Comparison of ENCODE assay signal across 10 cellular contexts in genomic region chr3:4711680-4711992, GRCh38.
A peak's percentile ranks its signal among the peaks of the same experiment; 100 is the strongest.
DNase-seq lines count a peak whose midpoint lies in the region; ATAC-seq and TF ChIP-seq lines count a peak whose summit lies in the region.
"Had no signal": no experiment of that assay in that cellular context is flagged by ENCODE, and none has a peak within 500 bp of the region (broad histone marks: within the 10 kb centered on the region; RNA-seq: fewer than 3 reads in every experiment).

No MANE protein-coding gene starts in this region.

- H3K9me3 Mint-ChIP-seq in activated naive CD8-positive, alpha-beta T cell treated with anti-CD3 and anti-CD28 coated beads, Interleukin-2, amount 50 U/mL, for 24 hours = no peaks in the 10 kb centered on the region
- H3K9me3 Mint-ChIP-seq in activated naive CD8-positive, alpha-beta T cell treated with anti-CD3 and anti-CD28 coated beads for 36 hours = no peaks in the 10 kb centered on the region
- H3K9me3 Mint-ChIP-seq in endodermal cell = no peaks in the 10 kb centered on the region

- ATAC-seq in activated naive CD8-positive, alpha-beta T cell treated with anti-CD3 and anti-CD28 coated beads, Interleukin-2, amount 50 U/mL, for 24 hours = no peak
- ATAC-seq in HG03354 (IDR thresholded peaks at IDR 0.05; ENCODE audit: poor library complexity, severe bottlenecking, unreplicated experiment) (peak; percentile 29), HG03135 (IDR thresholded peaks at IDR 0.05; ENCODE audit: unreplicated experiment) (no peak)

- no peak overlapping the region for H3K9ac ChIP-seq in endodermal cell (ENCODE audit: extremely low read depth, low read length, poor library complexity, severe bottlenecking)

- TF ChIP-seq POLR2A in esophagus squamous epithelium (IDR thresholded peaks at IDR 0.05) (no peak), vagina (IDR thresholded peaks at IDR 0.05) (no peak), erythroblast (IDR thresholded peaks at IDR 0.05; ENCODE audit: low read length) (no peak)

- TF ChIP-seq CTCF in esophagus squamous epithelium (IDR thresholded peaks at IDR 0.05) = no peak
- peak in 1 of 3 experiments; percentile 19 for TF ChIP-seq CTCF in vagina (IDR thresholded peaks at IDR 0.05)
- no peak for TF ChIP-seq CTCF in endodermal cell (conservative IDR thresholded peaks at IDR 0.05)

- H3K4me3 Mint-ChIP-seq in activated naive CD8-positive, alpha-beta T cell treated with anti-CD3 and anti-CD28 coated beads, Interleukin-2, amount 50 U/mL, for 24 hours = no peak overlapping the region
- H3K4me3 Mint-ChIP-seq in activated naive CD8-positive, alpha-beta T cell treated with anti-CD3 and anti-CD28 coated beads for 36 hours = no peak overlapping the region
- no peak overlapping the region for H3K4me3 Mint-ChIP-seq in endodermal cell
- H3K4me3 Mint-ChIP-seq: activated CD4-positive, alpha-beta T cell treated with anti-CD3 and anti-CD28 coated beads, Interleukin-2, amount 10 ng/mL, durations not matched to agents 7 days and 5 days had no signal

- peaks cover 46% of the 10 kb centered on the region for H3K36me3 Mint-ChIP-seq in activated naive CD8-positive, alpha-beta T cell treated with anti-CD3 and anti-CD28 coated beads, Interleukin-2, amount 50 U/mL, for 24 hours (ENCODE audit: low read depth)
- peaks cover 19% of the 10 kb centered on the region for H3K36me3 Mint-ChIP-seq in activated naive CD8-positive, alpha-beta T cell treated with anti-CD3 and anti-CD28 coated beads for 36 hours
- H3K36me3 Mint-ChIP-seq in endodermal cell (ENCODE audit: low read depth) = no peaks in the 10 kb centered on the region

- H3K36me3 ChIP-seq in esophagus squamous epithelium (peaks cover 0 to 24% (median 0%) of the 10 kb centered on the region in 3 donors), vagina (no peaks in the 10 kb centered on the region), endodermal cell (ENCODE audit: control insufficient read depth, insufficient read depth, low read length) (no peaks in the 10 kb centered on the region)

- peaks cover 4% of the 10 kb centered on the region for H3K4me1 Mint-ChIP-seq in activated naive CD8-positive, alpha-beta T cell treated with anti-CD3 and anti-CD28 coated beads, Interleukin-2, amount 50 U/mL, for 24 hours
- H3K4me1 Mint-ChIP-seq in activated naive CD8-positive, alpha-beta T cell treated with anti-CD3 and anti-CD28 coated beads for 36 hours = peaks cover 8% of the 10 kb centered on the region
- peaks cover 8% of the 10 kb centered on the region for H3K4me1 Mint-ChIP-seq in endodermal cell

- no peaks in the 10 kb centered on the region for H3K9me3 ChIP-seq in esophagus squamous epithelium
- H3K9me3 ChIP-seq in vagina = no peaks in the 10 kb centered on the region
- H3K9me3 ChIP-seq in endodermal cell (ENCODE audit: control insufficient read depth, low read length) = no peaks in the 10 kb centered on the region
- H3K9me3 ChIP-seq: sigmoid colon had no signal

- 0 to 25% methylated on average over 1 of the region's 1 CpG for WGBS in esophagus squamous epithelium, 2 donors
- 0% methylated on average over 1 of the region's 1 CpG for WGBS in endodermal cell (ENCODE audit: insufficient coverage in 1 of 2, insufficient read length in 1 of 2), 2 experiments

- peak overlapping the region; percentile 6 for H3K27ac Mint-ChIP-seq in activated naive CD8-positive, alpha-beta T cell treated with anti-CD3 and anti-CD28 coated beads, Interleukin-2, amount 50 U/mL, for 24 hours
- no peak overlapping the region for H3K27ac Mint-ChIP-seq in activated naive CD8-positive, alpha-beta T cell treated with anti-CD3 and anti-CD28 coated beads for 36 hours
- H3K27ac Mint-ChIP-seq in endodermal cell = no peak overlapping the region
- H3K27ac Mint-ChIP-seq: activated CD4-positive, alpha-beta T cell treated with anti-CD3 and anti-CD28 coated beads, Interleukin-2, amount 10 ng/mL, durations not matched to agents 7 days and 5 days had no signal

- H3K4me1 ChIP-seq in esophagus squamous epithelium = peaks cover 0 to 17% (median 3%) of the 10 kb centered on the region in 3 donors
- peaks cover 9% of the 10 kb centered on the region for H3K4me1 ChIP-seq in vagina
- no peaks in the 10 kb centered on the region for H3K4me1 ChIP-seq in endodermal cell (ENCODE audit: control insufficient read depth, insufficient read depth, low read length)
- H3K4me1 ChIP-seq: sigmoid colon had no signal

- H3K27me3 Mint-ChIP-seq in activated naive CD8-positive, alpha-beta T cell treated with anti-CD3 and anti-CD28 coated beads, Interleukin-2, amount 50 U/mL, for 24 hours = no peaks in the 10 kb centered on the region
- no peaks in the 10 kb centered on the region for H3K27me3 Mint-ChIP-seq in activated naive CD8-positive, alpha-beta T cell treated with anti-CD3 and anti-CD28 coated beads for 36 hours
- H3K27me3 Mint-ChIP-seq in endodermal cell (ENCODE audit: insufficient read depth) = no peaks in the 10 kb centered on the region
- H3K27me3 Mint-ChIP-seq: activated CD4-positive, alpha-beta T cell treated with anti-CD3 and anti-CD28 coated beads, Interleukin-2, amount 10 ng/mL, durations not matched to agents 7 days and 5 days had no signal

- H3K4me3 ChIP-seq in esophagus squamous epithelium (no peak overlapping the region), vagina (no peak overlapping the region), endodermal cell (ENCODE audit: low read length) (no peak overlapping the region)
- H3K4me3 ChIP-seq: sigmoid colon had no signal

- H3K27ac ChIP-seq in esophagus squamous epithelium (peak overlapping the region; percentile 39 to 78 (median 70)), vagina (peak overlapping the region; percentile 27), endodermal cell (ENCODE audit: low read depth, low read length) (no peak overlapping the region)

- intact Hi-C loops in esophagus squamous epithelium (cut with DNase I) = loop anchor here (10.0 kb wide), 1 partner anchor 343 kb away; no protein-coding TSS in a partner anchor
- intact Hi-C loops in vagina (cut with DNase I) = loop anchor here (5.0 kb wide), 1 partner anchor 346 kb away; no protein-coding TSS in a partner anchor

- H3K27me3 ChIP-seq in esophagus squamous epithelium (no peaks in the 10 kb centered on the region), vagina (no peaks in the 10 kb centered on the region), endodermal cell (ENCODE audit: control insufficient read depth, insufficient read depth, low read length, poor library complexity, severe bottlenecking) (no peaks in the 10 kb centered on the region)
- H3K27me3 ChIP-seq: sigmoid colon had no signal

- DNase-seq in activated naive CD8-positive, alpha-beta T cell treated with anti-CD3 and anti-CD28 coated beads, Interleukin-2, amount 50 U/mL, for 24 hours = no peak
- no peak for DNase-seq in activated naive CD8-positive, alpha-beta T cell treated with anti-CD3 and anti-CD28 coated beads for 36 hours
- DNase-seq in esophagus squamous epithelium (lab: John Stamatoyannopoulos, UW) = no peak
- DNase-seq in vagina (ENCODE audit: extremely low spot score in 2 of 2) = no peak
- DNase-seq in erythroblast (lab: John Stamatoyannopoulos, UW) = no peak
- DNase-seq in endodermal cell = no peak
